In genomic region chr19:7242601-7243258, GRCh38 we compare ENCODE assay signal across 11 cellular contexts. TPM values are rescaled to one million over a fixed set of nuclear protein-coding genes. Genes with fewer than 3 reads are reported as not detected.
DNase-seq lines count a peak whose midpoint lies in the region; ATAC-seq and TF ChIP-seq lines count a peak whose summit lies in the region.
"Had no signal": no experiment of that assay in that cellular context is flagged by ENCODE, and none has a peak within 500 bp of the region (broad histone marks: within the 10 kb centered on the region; RNA-seq: fewer than 3 reads in every experiment).

No MANE protein-coding gene starts in this region.

- CTCF ChIA-PET in T-cell (lab: Charles Lee) = no interaction called here

- H3K9me3 ChIP-seq in lung (ENCODE audit: control insufficient read depth in 2 of 2, insufficient read depth in 1 of 2, low read length in 1 of 2) = peaks cover 0 to 2% of the 10 kb centered on the region in 2 donors
- H3K9me3 ChIP-seq: neutrophil had no signal

- peak overlapping the region; percentile 22; the same call in 1 of the 2 replicates for H3K4me3 Mint-ChIP-seq in HFFc6
- H3K4me3 Mint-ChIP-seq in T-cell = no peak overlapping the region
- H3K4me3 Mint-ChIP-seq: central memory CD8-positive, alpha-beta T cell had no signal

- H3K9me3 Mint-ChIP-seq in HFFc6 (peaks cover 24% of the 10 kb centered on the region), T-cell (peaks cover 6 to 9% (median 8%) of the 10 kb centered on the region in 3 donors)

- H3K27me3 ChIP-seq in lung (ENCODE audit: control insufficient read depth, insufficient read depth) = no peaks in the 10 kb centered on the region
- H3K27me3 ChIP-seq: neutrophil had no signal

- H3K4me1 Mint-ChIP-seq in HFFc6 (ENCODE audit: low read depth) = peaks cover 14% of the 10 kb centered on the region
- no peaks in the 10 kb centered on the region for H3K4me1 Mint-ChIP-seq in T-cell
- H3K4me1 Mint-ChIP-seq: CD8-positive, alpha-beta memory T cell; central memory CD8-positive, alpha-beta T cell had no signal

- H3K36me3 Mint-ChIP-seq in HFFc6 (ENCODE audit: low read depth) = peaks cover 8% of the 10 kb centered on the region; the same call in 1 of the 2 replicates
- no peaks in the 10 kb centered on the region for H3K36me3 Mint-ChIP-seq in T-cell

- 73 to 77% methylated on average over 9 of the region's 9 CpGs for WGBS in lung, 2 donors

- H3K27ac ChIP-seq in lung (ENCODE audit: low read depth in 1 of 2, low read length in 1 of 2) = peak overlapping the region; percentile 31 to 75
- H3K27ac ChIP-seq: neutrophil had no signal

- POLR2A ChIA-PET in T-cell (lab: Charles Lee) = no interaction called here

- H3K36me3 ChIP-seq in lung (ENCODE audit: control insufficient read depth in 2 of 2, insufficient read depth in 2 of 2, low read length in 2 of 2) = no peaks in the 10 kb centered on the region
- H3K36me3 ChIP-seq: neutrophil had no signal

- peak overlapping the region; percentile 47; the same call in 1 of the 2 replicates for H3K27ac Mint-ChIP-seq in HFFc6
- no peak overlapping the region for H3K27ac Mint-ChIP-seq in T-cell
- H3K27ac Mint-ChIP-seq: CD8-positive, alpha-beta memory T cell had no signal

- ATAC-seq in lung (ENCODE audit: insufficient read depth, low FRiP score) (no peak), T-cell (replicated peaks in 1 of 4) (no peak)

- H3K27me3 Mint-ChIP-seq in HFFc6 (ENCODE audit: insufficient read depth) (no peaks in the 10 kb centered on the region; the same call in 1 of the 2 replicates), T-cell (no peaks in the 10 kb centered on the region)
- H3K27me3 Mint-ChIP-seq: central memory CD8-positive, alpha-beta T cell had no signal

- TF ChIP-seq CTCF in AG10803 (conservative IDR thresholded peaks at IDR 0.05; ENCODE audit: low read length) = no peak
- TF ChIP-seq CTCF in HFFc6 (IDR thresholded peaks at IDR 0.05) = no peak
- TF ChIP-seq CTCF in lung (IDR thresholded peaks at IDR 0.05; ENCODE audit: control extremely low read depth, extremely low read depth) = no peak

- peaks cover 1 to 16% of the 10 kb centered on the region in 2 donors for H3K4me1 ChIP-seq in lung (ENCODE audit: control insufficient read depth in 2 of 2, insufficient read depth in 2 of 2, low read length in 2 of 2)

- H3K4me3 ChIP-seq in AG10803 (ENCODE audit: low read length) = peak overlapping the region; percentile 22
- no peak overlapping the region for H3K4me3 ChIP-seq in lung

- DNase-seq in AG10803 (ENCODE audit: low read depth) (peak; percentile 89), HFFc6 (peak; percentile 81), astrocyte of the hippocampus (ENCODE audit: low read depth, low spot score) (peak; percentile 64), lung (ENCODE audit: low spot score) (no peak), T-helper 9 cell (no peak), HT-29 (ENCODE audit: low spot score) (no peak), NCI-H510A (lab: John Stamatoyannopoulos, UW) (no peak), T-cell (no peak)
- DNase-seq: CD8-positive, alpha-beta memory T cell had no signal

RNA-seq across cellular contexts. Expression of gene INSR, which starts 51.5 kb away (rescaled TPM):
- total RNA-seq in HFFc6 (2021; fragmentation: NEBNext Ultra II Directional; extraction: Animal tissue kit (Norgen Biotek cat#: 25700)) = 1 to 10 TPM; 2.1 to 6.3 (median 2.5) TPM
- total RNA-seq in lung (10 to 100 TPM; 31.9 to 64.6 TPM), T-cell (1 to 10 TPM; 2.4 to 3.8 (median 2.6) TPM)
- 1 to 10 TPM; 5.8 to 9.8 TPM for polyA plus RNA-seq in lung
- total RNA-seq in HT-29 (2014; rRNA removed; shearing (Covaris generic)) = 12.5 and 16.8 TPM in 2 replicates
- polyA plus RNA-seq: CD8-positive, alpha-beta memory T cell had no signal

Comparison
In these comparisons a context has a peak if more than half of its experiments do, and no peak if none do; other contexts are left out.
1. DNase-seq: peak in AG10803 (single experiment), HFFc6 (single experiment) and astrocyte of the hippocampus (single experiment); none in lung (single experiment), T-helper 9 cell (single experiment), HT-29 (single experiment), NCI-H510A (single experiment) and T-cell (0 of 34).